In the genomic region with DNA sequence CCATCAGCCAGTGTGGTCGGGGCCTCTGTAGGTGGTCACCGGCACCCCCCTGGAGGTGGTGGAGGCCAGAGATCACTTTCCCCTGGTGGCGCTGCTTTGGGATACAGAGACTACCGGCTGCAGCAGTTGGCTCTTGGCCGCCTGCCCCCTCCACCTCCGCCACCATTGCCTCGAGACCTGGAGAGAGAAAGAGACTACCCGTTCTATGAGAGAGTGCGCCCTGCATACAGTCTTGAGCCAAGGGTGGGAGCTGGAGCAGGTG, we compare ENCODE assay signal across 8 cellular contexts.
A peak's percentile ranks its signal among the peaks of the same experiment; 100 is the strongest.
DNase-seq lines count a peak whose midpoint lies in the region; ATAC-seq and TF ChIP-seq lines count a peak whose summit lies in the region.

No MANE protein-coding gene starts in this region.

- H3K9me2 ChIP-seq in SU-DHL-6 (replicated peaks; ENCODE audit: insufficient read depth, low read length) = no peaks in the 10 kb centered on the region

- no peaks in the 10 kb centered on the region for H3K9me3 ChIP-seq in SU-DHL-6 (ENCODE audit: insufficient read depth, low read length)
- no peaks in the 10 kb centered on the region for H3K9me3 ChIP-seq in iPS-15b (ENCODE audit: control insufficient read depth, insufficient read depth, low read length)
- H3K9me3 ChIP-seq in subcutaneous abdominal adipose tissue (ENCODE audit: control insufficient read depth in 5 of 5, low read length in 5 of 5) = no peaks in the 10 kb centered on the region

- H4K20me1 ChIP-seq in SU-DHL-6 (ENCODE audit: low read depth, low read length) = peaks cover 41% of the 10 kb centered on the region

- H3K4me2 ChIP-seq in SU-DHL-6 (ENCODE audit: low read depth, low read length, poor library complexity, severe bottlenecking) = peak overlapping the region; percentile 84

- no peak overlapping the region for H2AFZ ChIP-seq in SU-DHL-6 (ENCODE audit: low read depth, low read length, severe bottlenecking)

- H3K9ac ChIP-seq in SU-DHL-6 (ENCODE audit: low read length) (peak overlapping the region; percentile 97), iPS-15b (ENCODE audit: low read depth, low read length) (peak overlapping the region; percentile 94), subcutaneous abdominal adipose tissue (ENCODE audit: low read length in 5 of 5) (peak overlapping the region in 4 of 5 donors; percentile 90 to 96 (median 96))

- H3K4me3 ChIP-seq in SU-DHL-6 (ENCODE audit: insufficient read depth, low read length, poor library complexity, severe bottlenecking) (peak overlapping the region; percentile 88), iPS-15b (ENCODE audit: low read depth, low read length) (peak overlapping the region; percentile 95), subcutaneous abdominal adipose tissue (ENCODE audit: low read depth in 1 of 5, low read length in 5 of 5) (peak overlapping the region; percentile 75 to 99 (median 98))

- peaks cover 58% of the 10 kb centered on the region for H3K79me2 ChIP-seq in SU-DHL-6 (ENCODE audit: insufficient read depth, low read length)

- no peak for TF ChIP-seq CTCF in SU-DHL-6 (IDR thresholded peaks at IDR 0.05; ENCODE audit: insufficient read depth, low read length, poor library complexity, severe bottlenecking)

- H3K4me1 ChIP-seq in iPS-15b (ENCODE audit: control insufficient read depth, insufficient read depth, low read length) (peaks cover 20% of the 10 kb centered on the region), subcutaneous abdominal adipose tissue (ENCODE audit: control insufficient read depth in 5 of 5, insufficient read depth in 5 of 5, low read length in 5 of 5) (peaks cover 12 to 65% (median 52%) of the 10 kb centered on the region in 5 donors)

- H3K36me3 ChIP-seq in SU-DHL-6 (ENCODE audit: low read length) (peaks cover 44% of the 10 kb centered on the region), iPS-15b (ENCODE audit: control insufficient read depth, insufficient read depth, low read length) (peaks cover 18% of the 10 kb centered on the region), subcutaneous abdominal adipose tissue (ENCODE audit: control insufficient read depth in 5 of 5, insufficient read depth in 5 of 5, low read length in 5 of 5) (peaks cover 6 to 26% (median 16%) of the 10 kb centered on the region in 5 donors)

- H3K27ac ChIP-seq in SU-DHL-6 (ENCODE audit: low read depth, low read length) (peak overlapping the region; percentile 95), subcutaneous abdominal adipose tissue (ENCODE audit: low read depth, low read length) (peak overlapping the region; percentile 99)

- H3K27me3 ChIP-seq in SU-DHL-6 (ENCODE audit: low read length) (no peaks in the 10 kb centered on the region), iPS-15b (ENCODE audit: control insufficient read depth, insufficient read depth, low read length) (no peaks in the 10 kb centered on the region), subcutaneous abdominal adipose tissue (ENCODE audit: control insufficient read depth in 5 of 5, insufficient read depth in 4 of 5, low read length in 5 of 5) (no peaks in the 10 kb centered on the region)

- peaks cover 32% of the 10 kb centered on the region for H3F3A ChIP-seq in SU-DHL-6 (ENCODE audit: insufficient read depth)

- DNase-seq in NCI-H2107 treated with DMSO at 0.1 percent for 48 hours (lab: John Stamatoyannopoulos, UW; ENCODE audit: unreplicated experiment) (peak; percentile 59), NCI-H2107 (lab: John Stamatoyannopoulos, UW) (no peak), SIG-M5 treated with dmso at 0.1 percent for 504 hours (lab: John Stamatoyannopoulos, UW; ENCODE audit: unreplicated experiment) (no peak)

- ATAC-seq in GM21447 (IDR thresholded peaks at IDR 0.05; ENCODE audit: unreplicated experiment) = no peak
- no peak for ATAC-seq in HG03045 (IDR thresholded peaks at IDR 0.05; ENCODE audit: unreplicated experiment)
